ENCODE assay signal across 8 cellular contexts in the genomic region with DNA sequence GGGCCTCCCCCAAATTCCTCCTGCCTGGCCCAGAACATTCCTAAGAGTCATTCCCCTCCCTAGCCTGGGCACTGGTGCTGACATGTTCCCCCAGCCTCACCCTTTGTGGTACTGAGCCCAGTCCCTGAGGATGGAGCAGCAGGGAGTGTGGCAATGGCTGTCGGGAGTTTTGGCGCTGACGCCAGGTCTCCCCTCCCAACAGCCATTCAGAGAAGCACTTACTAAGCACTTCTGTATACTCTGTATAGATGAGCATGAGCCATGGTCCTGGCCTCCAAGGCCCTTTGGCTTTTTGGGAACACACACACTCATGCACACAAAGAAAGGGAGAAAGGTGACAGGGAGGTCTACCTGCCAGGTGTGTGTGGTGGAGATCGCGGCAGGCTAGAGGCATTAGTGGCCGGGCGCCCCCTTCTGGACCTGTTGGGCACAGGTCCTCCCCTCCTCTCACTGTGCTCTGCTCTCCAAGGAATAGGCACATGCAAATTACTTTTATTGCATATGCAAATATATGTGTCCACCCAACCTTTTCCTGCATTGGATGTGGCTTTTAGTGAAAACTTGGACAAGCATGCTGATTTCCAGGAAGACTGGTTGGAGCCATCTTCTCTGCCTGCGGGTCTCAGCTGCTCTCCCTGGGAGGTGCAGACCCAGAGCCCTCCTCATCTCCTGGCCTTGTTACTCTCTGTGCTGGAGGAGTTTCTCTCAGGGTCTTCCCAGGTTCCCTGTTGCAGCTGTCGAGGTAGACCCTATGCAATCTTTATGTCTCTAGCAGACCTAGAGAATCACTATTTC. TPM values are rescaled to one million over a fixed set of nuclear protein-coding genes. Genes with fewer than 3 reads are reported as not detected.
DNase-seq lines count a peak whose midpoint lies in the region; ATAC-seq and TF ChIP-seq lines count a peak whose summit lies in the region.

No MANE protein-coding gene starts in this region.

- H3K36me3 ChIP-seq in GM23248 (ENCODE audit: low read depth) (no peaks in the 10 kb centered on the region; the same call in 1 of the 2 replicates), Panc1 (ENCODE audit: control insufficient read depth, insufficient read depth, low read length) (peaks cover 5% of the 10 kb centered on the region; the same call in 1 of the 2 replicates)

- H3K9me3 ChIP-seq in GM23248 (ENCODE audit: low read depth) (no peaks in the 10 kb centered on the region), Panc1 (ENCODE audit: control insufficient read depth, insufficient read depth, low read depth, low read length) (no peaks in the 10 kb centered on the region)

- no peaks in the 10 kb centered on the region for H3K9me2 ChIP-seq in GM23248 (ENCODE audit: insufficient read depth)

- no peaks in the 10 kb centered on the region for H4K20me1 ChIP-seq in GM23248 (ENCODE audit: insufficient read depth)

- H3K9ac ChIP-seq in GM23248, result no peak overlapping the region

- no peaks in the 10 kb centered on the region for H3K27me3 Mint-ChIP-seq in activated naive CD4-positive, alpha-beta T cell treated with anti-CD3 and anti-CD28 coated beads, Interleukin-2, amount 10 ng/mL, durations not matched to agents 7 days and 5 days
- peaks cover 11% of the 10 kb centered on the region for H3K27me3 Mint-ChIP-seq in glutamatergic neuron (ENCODE audit: unreplicated experiment)

- no peaks in the 10 kb centered on the region for H3F3A ChIP-seq in GM23248 (ENCODE audit: insufficient read depth)

- intact Hi-C loops in Panc1 (cut with micrococcal nuclease; ENCODE audit: unreplicated experiment), result loop anchor here (5.0 kb wide), 1 partner anchor 95 kb away; a partner anchor contains a TSS

- in situ Hi-C loops in GM23248 (cut with MboI) (loop anchor here (10.0 kb wide), 1 partner anchor 87 kb away; a partner anchor contains a TSS), Panc1 (cut with HindIII; ENCODE audit: low pct_unique_long_range_greater_than_20kb, low sequenced_read_pairs) (no loop called here)

- 38 to 40% methylated on average over 9 of the region's 9 CpGs for WGBS in GM23248 (ENCODE audit: low coverage in 1 of 2, low lambda C conversion rate in 2 of 2, missing lambda C conversion rate in 2 of 2), 2 experiments

- H3K4me2 ChIP-seq in GM23248 (ENCODE audit: unreplicated experiment), result no peak overlapping the region

- H3K4me3 ChIP-seq in GM23248 (no peak overlapping the region), Panc1 (ENCODE audit: low read depth in 2 of 2, low read length in 2 of 2) (no peak overlapping the region)

- DNase-seq in AG20443 (ENCODE audit: low spot score) (peak; percentile 70), GM23248 (peak; percentile 64), Panc1 (ENCODE audit: low read depth, low spot score) (peak; percentile 42), glutamatergic neuron (peak; percentile 75), renal cortical epithelial cell (ENCODE audit: low read depth) (peak; percentile 17)
- peak; percentile 78 for DNase-seq in activated naive CD4-positive, alpha-beta T cell treated with anti-CD3 and anti-CD28 coated beads, Interleukin-2, amount 10 ng/mL, durations not matched to agents 7 days and 5 days

- TF ChIP-seq CTCF in Panc1 (IDR thresholded peaks at IDR 0.05) (peak; percentile 95), glutamatergic neuron (IDR thresholded peaks at IDR 0.05; ENCODE audit: partially characterized antibody, unreplicated experiment) (peak; percentile 78)

- POLR2A ChIA-PET in Panc1 (lab: Charles Lee), result no interaction called here

- BruUV-seq in Panc1 (replicated peaks; lab: Mats Ljungman, UMichigan), result no TSS peak

- no peaks in the 10 kb centered on the region for H3K9me3 Mint-ChIP-seq in activated naive CD4-positive, alpha-beta T cell treated with anti-CD3 and anti-CD28 coated beads, Interleukin-2, amount 10 ng/mL, durations not matched to agents 7 days and 5 days
- H3K9me3 Mint-ChIP-seq in glutamatergic neuron (ENCODE audit: unreplicated experiment), result peaks cover 5% of the 10 kb centered on the region

- ATAC-seq in Panc1 (peak; percentile 86), HG03378 (IDR thresholded peaks at IDR 0.05; ENCODE audit: unreplicated experiment) (no peak), HG02642 (IDR thresholded peaks at IDR 0.05; ENCODE audit: poor library complexity, unreplicated experiment) (no peak)

- H3K4me1 Mint-ChIP-seq in activated naive CD4-positive, alpha-beta T cell treated with anti-CD3 and anti-CD28 coated beads, Interleukin-2, amount 10 ng/mL, durations not matched to agents 7 days and 5 days, result no peaks in the 10 kb centered on the region
- peaks cover 14% of the 10 kb centered on the region for H3K4me1 Mint-ChIP-seq in glutamatergic neuron (ENCODE audit: low read depth, unreplicated experiment)

- H3K36me3 Mint-ChIP-seq in activated naive CD4-positive, alpha-beta T cell treated with anti-CD3 and anti-CD28 coated beads, Interleukin-2, amount 10 ng/mL, durations not matched to agents 7 days and 5 days, result peaks cover 24% of the 10 kb centered on the region
- H3K36me3 Mint-ChIP-seq in glutamatergic neuron (ENCODE audit: unreplicated experiment), result no peaks in the 10 kb centered on the region

- H3K27ac Mint-ChIP-seq in activated naive CD4-positive, alpha-beta T cell treated with anti-CD3 and anti-CD28 coated beads, Interleukin-2, amount 10 ng/mL, durations not matched to agents 7 days and 5 days, result no peak overlapping the region
- H3K27ac Mint-ChIP-seq in glutamatergic neuron (ENCODE audit: unreplicated experiment), result no peak overlapping the region

- no peak overlapping the region for H3K27ac ChIP-seq in GM23248
- no peak overlapping the region for H3K27ac ChIP-seq in Panc1 (ENCODE audit: low read length)

- no peaks in the 10 kb centered on the region for H3K27me3 ChIP-seq in GM23248 (replicated peaks; ENCODE audit: insufficient read depth)
- H3K27me3 ChIP-seq in Panc1 (ENCODE audit: control insufficient read depth, insufficient read depth, low read length), result no peaks in the 10 kb centered on the region

- H3K4me1 ChIP-seq in GM23248 (ENCODE audit: insufficient read depth), result no peaks in the 10 kb centered on the region
- H3K4me1 ChIP-seq in Panc1 (ENCODE audit: control insufficient read depth, insufficient read depth, low read length), result no peaks in the 10 kb centered on the region

- 0 out of 2 replicates have a peak, but pooled peaks cover under 1% of the 10 kb centered on the region for H3K79me2 ChIP-seq in GM23248 (ENCODE audit: insufficient read depth)

- CTCF ChIA-PET in Panc1 (lab: Charles Lee), result no interaction called here
- CTCF ChIA-PET in activated naive CD4-positive, alpha-beta T cell treated with anti-CD3 and anti-CD28 coated beads, Interleukin-2, amount 10 ng/mL, durations not matched to agents 7 days and 5 days (lab: Charles Lee), result interaction anchor here (0.5 to 2.3 kb wide), 14 partner anchors 9 to 315 kb away, joined by 3 to 11 read pairs (median 3); a partner anchor contains a TSS

- no peak overlapping the region for H3K4me3 Mint-ChIP-seq in activated naive CD4-positive, alpha-beta T cell treated with anti-CD3 and anti-CD28 coated beads, Interleukin-2, amount 10 ng/mL, durations not matched to agents 7 days and 5 days
- H3K4me3 Mint-ChIP-seq in glutamatergic neuron (ENCODE audit: unreplicated experiment), result no peak overlapping the region

- H2AFZ ChIP-seq in GM23248, result no peak overlapping the region

RNA-seq across cellular contexts. Expression of a gene that starts 17.4 kb away (rescaled TPM):
- total RNA-seq in GM23248 (2014; rRNA removed; shearing (Covaris generic)), result 3.8 and 8.8 TPM in 2 replicates
- polyA plus RNA-seq in GM23248 (2016; fragmentation: Nextera tagmentation; extraction: Ambion mirVana), result 2.7 and 3.9 TPM in 2 replicates
- total RNA-seq in Panc1 (2021; ENCODE audit: unreplicated experiment), result 2.4 TPM
- polyA plus RNA-seq in Panc1 (2012; ENCODE audit: insufficient read length), result 5.1 TPM
- total RNA-seq in glutamatergic neuron (ENCODE audit: unreplicated experiment), result 11.1 TPM
- total RNA-seq in renal cortical epithelial cell, result 1.7 and 4.2 TPM in 2 replicates

RNA-seq across cellular contexts. Expression of a gene that starts 20.9 kb away (rescaled TPM):
- total RNA-seq in GM23248 (2014; rRNA removed; shearing (Covaris generic)), result 0.13 and 0.86 TPM in 2 replicates
- 0.63 and 0.84 TPM in 2 replicates for polyA plus RNA-seq in GM23248 (2016; fragmentation: Nextera tagmentation; extraction: Ambion mirVana)
- total RNA-seq in Panc1 (2021; ENCODE audit: unreplicated experiment) (0.13 TPM), glutamatergic neuron (ENCODE audit: unreplicated experiment) (0.69 TPM), renal cortical epithelial cell (0.25 and 0.35 TPM in 2 replicates)
- 0.99 TPM for polyA plus RNA-seq in Panc1 (2012; ENCODE audit: insufficient read length)

RNA-seq across cellular contexts. Expression of a gene that starts 48.8 kb away (rescaled TPM):
- 31.5 and 34.5 TPM in 2 replicates for total RNA-seq in GM23248 (2014; rRNA removed; shearing (Covaris generic))
- polyA plus RNA-seq in GM23248 (2016; fragmentation: Nextera tagmentation; extraction: Ambion mirVana), result 21.0 and 24.2 TPM in 2 replicates
- 78.2 TPM for total RNA-seq in Panc1 (2021; ENCODE audit: unreplicated experiment)
- 84.8 TPM for polyA plus RNA-seq in Panc1 (2012; ENCODE audit: insufficient read length)
- total RNA-seq in glutamatergic neuron (ENCODE audit: unreplicated experiment), result 130 TPM
- total RNA-seq in renal cortical epithelial cell, result 20.8 and 84.6 TPM in 2 replicates

RNA-seq across cellular contexts. Expression of a gene that starts 50.1 kb away (rescaled TPM):
- not detected in 2 replicates for total RNA-seq in GM23248 (2014; rRNA removed; shearing (Covaris generic))
- polyA plus RNA-seq in GM23248 (2016; fragmentation: Nextera tagmentation; extraction: Ambion mirVana), result 0.18 TPM in 1 of 2 replicates, not detected in the other
- total RNA-seq in Panc1 (2021; ENCODE audit: unreplicated experiment) (0.15 TPM), glutamatergic neuron (ENCODE audit: unreplicated experiment) (0.47 TPM), renal cortical epithelial cell (not detected in 2 replicates)
- 0.52 TPM for polyA plus RNA-seq in Panc1 (2012; ENCODE audit: insufficient read length)

RNA-seq across cellular contexts. Expression of a gene that starts 57.9 kb away (rescaled TPM):
- total RNA-seq in GM23248 (2014; rRNA removed; shearing (Covaris generic)), result 68.5 and 131 TPM in 2 replicates
- 71.4 and 73.2 TPM in 2 replicates for polyA plus RNA-seq in GM23248 (2016; fragmentation: Nextera tagmentation; extraction: Ambion mirVana)
- total RNA-seq in Panc1 (2021; ENCODE audit: unreplicated experiment) (65.9 TPM), glutamatergic neuron (ENCODE audit: unreplicated experiment) (72.2 TPM), renal cortical epithelial cell (40.1 and 56.2 TPM in 2 replicates)
- 85.2 TPM for polyA plus RNA-seq in Panc1 (2012; ENCODE audit: insufficient read length)

Comparison
In these comparisons a context has a peak if more than half of its experiments do, and no peak if none do; other contexts are left out.
1. DNase-seq: peak in every context shown above with its lines; median percentile 78 in activated naive CD4-positive, alpha-beta T cell treated with anti-CD3 and anti-CD28 coated beads, Interleukin-2, amount 10 ng/mL, durations not matched to agents 7 days and 5 days; 75 in glutamatergic neuron; 70 in AG20443; 64 in GM23248; 42 in Panc1; 17 in renal cortical epithelial cell.